In the genomic region with DNA sequence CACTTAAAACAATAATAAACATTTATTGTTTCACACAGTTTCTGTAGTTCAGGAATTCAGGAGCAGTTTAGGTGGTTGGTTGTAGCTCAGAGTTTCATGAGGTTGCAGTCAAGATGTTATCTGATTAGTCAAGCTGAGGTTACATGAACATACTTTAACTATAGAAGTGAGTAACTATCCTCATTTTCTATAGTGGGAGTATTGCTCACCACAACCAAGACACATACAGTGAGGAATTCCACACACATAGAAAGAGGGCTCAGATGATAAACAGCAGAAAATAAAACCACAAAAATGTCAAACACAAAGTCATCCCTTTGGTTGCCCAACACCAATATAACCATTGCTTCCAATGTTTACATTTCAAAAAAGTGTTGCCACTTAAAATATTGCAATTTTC, we compare ENCODE assay signal across 17 cellular contexts. TPM values are rescaled to one million over a fixed set of nuclear protein-coding genes. Genes with fewer than 3 reads are reported as not detected.
DNase-seq lines count a peak whose midpoint lies in the region; ATAC-seq, FAIRE-seq and TF ChIP-seq lines count a peak whose summit lies in the region.
"Had no signal": no experiment of that assay in that cellular context is flagged by ENCODE, and none has a peak within 500 bp of the region (broad histone marks: within the 10 kb centered on the region; RNA-seq: fewer than 3 reads in every experiment).

No MANE protein-coding gene starts in this region.

- no peak for FAIRE-seq in bronchial epithelial cell (lab: Jason Lieb, UNC)
- FAIRE-seq: endothelial cell of umbilical vein, G401.6 had no signal

- no peaks in the 10 kb centered on the region for H3K4me1 ChIP-seq in ascending aorta
- H3K4me1 ChIP-seq: lower lobe of right lung, psoas muscle, SJCRH30 had no signal

- TF ChIP-seq CTCF in bronchial epithelial cell (IDR thresholded peaks at IDR 0.05; ENCODE audit: insufficient read depth, low read length, severe bottlenecking) (no peak), ascending aorta (IDR thresholded peaks at IDR 0.05) (no peak)

- ATAC-seq in GM18868 (IDR thresholded peaks at IDR 0.05; ENCODE audit: unreplicated experiment) = no peak
- ATAC-seq: lower lobe of right lung; naive thymus-derived CD8-positive, alpha-beta T cell; psoas muscle had no signal

- no peak overlapping the region for H3K27ac ChIP-seq in ascending aorta
- H3K27ac ChIP-seq: lower lobe of right lung, psoas muscle, SJCRH30 had no signal

- peaks cover 0 to 5% of the 10 kb centered on the region in 2 donors for H3K9me3 ChIP-seq in ascending aorta
- H3K9me3 ChIP-seq: SJCRH30 had no signal

- H3K27me3 ChIP-seq in bronchial epithelial cell (ENCODE audit: control insufficient read depth, insufficient read depth, low read length) (no peaks in the 10 kb centered on the region), ascending aorta (no peaks in the 10 kb centered on the region)
- H3K27me3 ChIP-seq: SJCRH30 had no signal

- H3K4me3 ChIP-seq in bronchial epithelial cell (ENCODE audit: low read depth, low read length) (no peak overlapping the region), ascending aorta (no peak overlapping the region)
- H3K4me3 ChIP-seq: lower lobe of right lung, psoas muscle, SJCRH30 had no signal

- DNase-seq in GM03348 (ENCODE audit: low spot score) = peak; percentile 43
- DNase-seq in M059J (ENCODE audit: low read depth) = peak; percentile 68
- DNase-seq in bronchial epithelial cell (ENCODE audit: low read depth) = peak; percentile 83
- peak; percentile 64 for DNase-seq in kidney tubule cell (ENCODE audit: low spot score)
- DNase-seq in ascending aorta (ENCODE audit: low spot score in 2 of 2) = no peak
- no peak for DNase-seq in NCI-H526 treated with DMSO at 0.1 percent for 48 hours (lab: John Stamatoyannopoulos, UW)
- DNase-seq: activated naive CD4-positive, alpha-beta T cell treated with anti-CD3 and anti-CD28 coated beads for 36 hours; CD4-positive, CD25-positive, alpha-beta regulatory T cell; lower lobe of right lung; naive thymus-derived CD8-positive, alpha-beta T cell; NCI-H2171; NK-92 treated with Interleukin-12 subunit alpha and Interleukin-12 subunit beta, amount 100 ng/mL, for 24 hours; psoas muscle; SJCRH30 had no signal

- H3K36me3 ChIP-seq in bronchial epithelial cell (ENCODE audit: control insufficient read depth, insufficient read depth, low read length) (no peaks in the 10 kb centered on the region), ascending aorta (no peaks in the 10 kb centered on the region)
- H3K36me3 ChIP-seq: lower lobe of right lung, SJCRH30 had no signal

- intact Hi-C loops in ascending aorta (cut with DNase I) = loop anchor here (10.0 kb wide), 1 partner anchor 543 kb away; the partner anchor contains the start of gene EXOG

RNA-seq across cellular contexts. Expression of gene SCN11A, which starts 13.6 kb away (rescaled TPM):
- not detected in 2 replicates for total RNA-seq in M059J (2014; rRNA removed; shearing (Covaris generic))
- not detected in 2 replicates for total RNA-seq in bronchial epithelial cell
- total RNA-seq in ascending aorta = not detected
- total RNA-seq: CD4-positive, CD25-positive, alpha-beta regulatory T cell had no signal

RNA-seq across cellular contexts. Expression of gene WDR48, which starts 13.7 kb away (rescaled TPM):
- 11.4 and 20.0 TPM in 2 replicates for total RNA-seq in M059J (2014; rRNA removed; shearing (Covaris generic))
- 20.0 and 21.1 TPM in 2 replicates for total RNA-seq in bronchial epithelial cell
- 81.0 TPM for total RNA-seq in ascending aorta

Comparison
In these comparisons a context has a peak if more than half of its experiments do, and no peak if none do; other contexts are left out.
1. DNase-seq: peak in GM03348 (single experiment), M059J (single experiment), bronchial epithelial cell (single experiment) and kidney tubule cell (single experiment); none in ascending aorta (0 of 2) and NCI-H526 treated with DMSO at 0.1 percent for 48 hours (single experiment).